Comparison of ENCODE assay signal across 8 cellular contexts in the genomic region with DNA sequence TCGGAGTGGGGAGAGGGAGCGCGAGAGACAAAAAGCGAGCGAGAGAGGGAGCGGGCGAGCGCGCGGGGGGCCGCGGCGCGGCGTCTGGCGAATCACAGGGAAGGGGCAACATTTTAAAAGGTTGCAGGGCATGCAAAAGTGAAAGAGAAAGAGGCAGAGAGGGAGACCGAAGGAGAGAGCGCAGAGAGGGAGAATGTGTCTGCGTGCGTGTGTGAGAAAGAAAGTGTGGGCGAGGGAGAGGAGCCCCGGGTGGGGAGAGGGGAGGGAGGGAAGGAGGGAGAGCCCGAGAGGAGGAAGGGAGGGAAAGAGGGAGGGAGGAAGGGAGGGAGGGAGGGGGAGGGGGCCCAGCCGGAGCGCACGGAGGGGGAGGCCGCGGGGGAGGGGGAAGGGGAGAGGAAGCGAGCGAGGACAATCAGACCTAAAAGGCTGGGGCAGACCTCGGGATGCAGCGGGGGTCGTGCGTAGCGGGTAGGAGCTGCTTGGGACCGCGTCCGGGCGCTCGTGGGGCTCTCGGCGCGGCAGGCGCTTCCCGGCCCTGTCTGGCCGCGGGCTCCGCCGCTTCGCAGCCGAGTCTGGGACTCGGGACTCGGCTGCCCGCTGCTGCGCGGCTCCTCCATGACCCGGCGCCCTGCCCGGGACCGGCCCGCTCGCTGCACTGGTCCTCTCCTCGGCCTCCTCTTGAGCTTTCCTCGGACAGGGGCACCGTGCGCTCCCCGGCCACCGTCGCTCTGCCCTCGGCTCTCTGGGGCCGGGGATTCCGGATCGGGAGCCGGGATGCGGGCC. TPM values are rescaled to one million over a fixed set of nuclear protein-coding genes. Genes with fewer than 3 reads are reported as not detected.
DNase-seq lines count a peak whose midpoint lies in the region; ATAC-seq and TF ChIP-seq lines count a peak whose summit lies in the region.

No MANE protein-coding gene starts in this region.

- peaks cover 50 to 58% of the 10 kb centered on the region in 2 donors for H3K4me1 Mint-ChIP-seq in natural killer cell

- H3K36me3 ChIP-seq in HEK293 (ENCODE audit: control insufficient read depth in 2 of 2, insufficient read depth in 1 of 2, low read length in 2 of 2), result peaks cover 0 to 18% of the 10 kb centered on the region in 2 experiments; a peak in 1 of 3 replicates

- peaks cover 67 to 86% of the 10 kb centered on the region in 2 donors for H3K27me3 Mint-ChIP-seq in natural killer cell (ENCODE audit: low read depth in 2 of 2)

- H3K4me3 Mint-ChIP-seq in natural killer cell, result peak overlapping the region; percentile 93

- POLR2A ChIA-PET in HEK293 (lab: Yijun Ruan, JAX), result interaction anchor here (0.6 to 5.5 kb wide), 8 partner anchors 7 to 1017 kb away, joined by 4 to 112 read pairs (median 6); no protein-coding TSS in a partner anchor

- no peaks in the 10 kb centered on the region for H3K9me3 ChIP-seq in HEK293 (ENCODE audit: control insufficient read depth, insufficient read depth, low read depth, low read length)

- H3K4me3 ChIP-seq in HEK293 (ENCODE audit: low read depth, low read length) (peak overlapping the region; percentile 88), WI38 (ENCODE audit: low read depth, low read length) (peak overlapping the region; percentile 69), epithelial cell of proximal tubule (ENCODE audit: low read depth, low read length) (peak overlapping the region; percentile 56)

- ATAC-seq in Right ventricle myocardium inferior (peak; percentile 31), natural killer cell (peak; percentile 74 to 81 (median 79))

- H3K9me3 Mint-ChIP-seq in natural killer cell, result peaks cover 0 to 6% of the 10 kb centered on the region in 2 donors

- intact Hi-C loops in Right ventricle myocardium inferior (cut with DNase I) (no loop called here), cardiac septum (cut with DNase I) (no loop called here), natural killer cell (cut with micrococcal nuclease) (no loop called here)

- peak overlapping the region; percentile 83 to 85 for H3K27ac Mint-ChIP-seq in natural killer cell

- H3K4me1 ChIP-seq in HEK293 (ENCODE audit: control insufficient read depth, insufficient read depth, low read length), result peaks cover 12% of the 10 kb centered on the region

- DNase-seq in Right ventricle myocardium inferior (ENCODE audit: missing footprints) (no peak), cardiac septum (ENCODE audit: low spot score) (no peak), NCI-H1048 (lab: John Stamatoyannopoulos, UW) (peak; percentile 84), epithelial cell of proximal tubule (ENCODE audit: low read depth) (no peak), natural killer cell (no peak), putamen (ENCODE audit: low spot score) (no peak)

- CTCF ChIA-PET in HEK293 (lab: Yijun Ruan, JAX), result interaction anchor here (0.5 to 1.8 kb wide), 3 partner anchors 59 to 555 kb away, joined by 3 to 5 read pairs (median 3); no protein-coding TSS in a partner anchor

- TF ChIP-seq CTCF in HEK293 (tag by site-specific recombination; IDR thresholded peaks at IDR 0.05) (no peak), WI38 (IDR thresholded peaks at IDR 0.05; ENCODE audit: low read depth, low read length) (no peak), epithelial cell of proximal tubule (conservative IDR thresholded peaks at IDR 0.05; ENCODE audit: low read depth, low read length) (no peak), natural killer cell (IDR thresholded peaks at IDR 0.05) (no peak)

- peaks cover 39% of the 10 kb centered on the region for H3K36me3 Mint-ChIP-seq in natural killer cell

- H3K27ac ChIP-seq in HEK293 (ENCODE audit: extremely low read depth, low read depth, low read length), result peak overlapping the region; percentile 99

TF ChIP-seq in HEK293, 187 proteins besides CTCF, POLR2A, EP300 and RAD21 (continues in another document):
- TF ChIP-seq TCF7L2 (IDR thresholded peaks at IDR 0.05; ENCODE audit: borderline replicate concordance, low read depth, low read length) (0 out of 2 replicates have a peak, but pooled peaks have one; percentile 11), ZNF211 (tag by site-specific recombination; IDR thresholded peaks at IDR 0.05; ENCODE audit: low read depth) (no peak), PRDM1 (tag by site-specific recombination; IDR thresholded peaks at IDR 0.05) (peak; percentile 99), MYNN (tag by site-specific recombination; IDR thresholded peaks at IDR 0.05; ENCODE audit: borderline replicate concordance) (no peak), ZNF169 (tag by site-specific recombination; IDR thresholded peaks at IDR 0.05) (no peak), ZFP37 (tag by site-specific recombination; IDR thresholded peaks at IDR 0.05) (peak; percentile 20; the same call in 1 of the 2 replicates), ZNF223 (tag by site-specific recombination; IDR thresholded peaks at IDR 0.05) (no peak), KLF8 (tag by site-specific recombination; IDR thresholded peaks at IDR 0.05) (peak; percentile 88), GLIS2 (tag by site-specific recombination; IDR thresholded peaks at IDR 0.05) (peak; percentile 95), ZNF335 (tag by site-specific recombination; conservative IDR thresholded peaks at IDR 0.05) (peak; percentile 58; the same call in 1 of the 2 replicates), ZNF398 (tag by site-specific recombination; IDR thresholded peaks at IDR 0.05) (peak; percentile 97), ZNF777 (tag by site-specific recombination; IDR thresholded peaks at IDR 0.05; ENCODE audit: borderline replicate concordance) (no peak), ZNF768 (tag by site-specific recombination; IDR thresholded peaks at IDR 0.05) (no peak), ZNF529 (tag by site-specific recombination; IDR thresholded peaks at IDR 0.05; ENCODE audit: insufficient replicate concordance) (no peak), ZNF560 (tag by site-specific recombination; IDR thresholded peaks at IDR 0.05; ENCODE audit: borderline replicate concordance) (no peak), ZNF248 (tag by site-specific recombination; IDR thresholded peaks at IDR 0.05) (no peak), ZNF155 (tag by site-specific recombination; IDR thresholded peaks at IDR 0.05) (no peak), ZNF184 (tag by site-specific recombination; IDR thresholded peaks at IDR 0.05) (no peak), ZNF404 (tag by site-specific recombination; IDR thresholded peaks at IDR 0.05) (no peak), SP2 (tag by site-specific recombination; IDR thresholded peaks at IDR 0.05) (peak; percentile 57), KLF17 (tag by site-specific recombination; IDR thresholded peaks at IDR 0.05) (peak; percentile 84), ZNF274 (IDR thresholded peaks at IDR 0.05; ENCODE audit: low read length) (no peak), ZNF274 (tag by site-specific recombination; IDR thresholded peaks at IDR 0.05; ENCODE audit: borderline replicate concordance) (no peak), RBAK (tag by site-specific recombination; IDR thresholded peaks at IDR 0.05) (no peak), ZNF112 (tag by site-specific recombination; IDR thresholded peaks at IDR 0.05) (no peak), ZNF558 (tag by site-specific recombination; IDR thresholded peaks at IDR 0.05) (no peak), ZNF174 (tag by site-specific recombination; IDR thresholded peaks at IDR 0.05) (no peak), ZNF501 (tag by site-specific recombination; IDR thresholded peaks at IDR 0.05) (peak; percentile 80), ZNF23 (tag by site-specific recombination; IDR thresholded peaks at IDR 0.05; ENCODE audit: borderline replicate concordance) (no peak)
- TF ChIP-seq, protein P1, sequence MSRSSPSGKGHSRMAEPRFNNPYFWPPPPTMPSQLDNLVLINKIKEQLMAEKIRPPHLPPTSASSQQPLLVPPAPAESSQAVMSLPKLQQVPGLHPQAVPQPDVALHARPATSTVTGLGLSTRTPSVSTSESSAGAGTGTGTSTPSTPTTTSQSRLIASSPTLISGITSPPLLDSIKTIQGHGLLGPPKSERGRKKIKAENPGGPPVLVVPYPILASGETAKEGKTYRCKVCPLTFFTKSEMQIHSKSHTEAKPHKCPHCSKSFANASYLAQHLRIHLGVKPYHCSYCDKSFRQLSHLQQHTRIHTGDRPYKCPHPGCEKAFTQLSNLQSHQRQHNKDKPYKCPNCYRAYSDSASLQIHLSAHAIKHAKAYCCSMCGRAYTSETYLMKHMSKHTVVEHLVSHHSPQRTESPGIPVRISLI (tag by site-specific recombination; IDR thresholded peaks at IDR 0.05), result no peak
- TF ChIP-seq, protein P2, sequence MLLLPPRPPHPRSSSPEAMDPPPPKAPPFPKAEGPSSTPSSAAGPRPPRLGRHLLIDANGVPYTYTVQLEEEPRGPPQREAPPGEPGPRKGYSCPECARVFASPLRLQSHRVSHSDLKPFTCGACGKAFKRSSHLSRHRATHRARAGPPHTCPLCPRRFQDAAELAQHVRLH (tag by site-specific recombination; IDR thresholded peaks at IDR 0.05), result no peak

RNA-seq across cellular contexts. Expression of gene TFAP2A, which starts 2.5 kb away (rescaled TPM):
- total RNA-seq in Right ventricle myocardium inferior (0.43 TPM), cardiac septum (0.54 TPM), epithelial cell of proximal tubule (6.4 and 17.8 TPM in 2 replicates), natural killer cell (not detected)
